Comparison of ENCODE assay signal across 8 cellular contexts in genomic region chr1:7646981-7647901, GRCh38.
DNase-seq lines count a peak whose midpoint lies in the region; ATAC-seq and TF ChIP-seq lines count a peak whose summit lies in the region.

No MANE protein-coding gene starts in this region.

- no peak overlapping the region for H2AK5ac ChIP-seq in mesendoderm (ENCODE audit: low read length)

- CTCF ChIA-PET in activated CD4-positive, alpha-beta memory T cell treated with anti-CD3 and anti-CD28 coated beads for 36 hours (lab: Charles Lee) = interaction anchor here (0.6 to 2.5 kb wide), 18 partner anchors 14 to 894 kb away, joined by 3 to 18 read pairs (median 4); no protein-coding TSS in a partner anchor

- intact Hi-C loops in activated CD4-positive, alpha-beta memory T cell treated with anti-CD3 and anti-CD28 coated beads for 36 hours (cut with micrococcal nuclease) = loop anchor here (10.0 kb wide), 1 partner anchor 922 kb away; no protein-coding TSS in a partner anchor
- intact Hi-C loops in dorsolateral prefrontal cortex (cut with DNase I) = loop anchor here (5.0 to 10.0 kb wide), 8 partner anchors 195 to 925 kb away; partner anchors contain the start of gene CAMTA1 (in 1 of the 2)

- POLR2A ChIA-PET in activated CD4-positive, alpha-beta memory T cell treated with anti-CD3 and anti-CD28 coated beads for 36 hours (lab: Charles Lee) = no interaction called here

- no peak overlapping the region for H3K18ac ChIP-seq in mesendoderm (ENCODE audit: low read length)

- peaks cover 1% of the 10 kb centered on the region for H3K27me3 Mint-ChIP-seq in activated CD4-positive, alpha-beta memory T cell treated with anti-CD3 and anti-CD28 coated beads for 36 hours

- H3K79me2 ChIP-seq in mesendoderm (ENCODE audit: control insufficient read depth, insufficient read depth, low read length) = no peaks in the 10 kb centered on the region

- DNase-seq in SHP77 (lab: John Stamatoyannopoulos, UW) (peak; percentile 48 to 52), SHP77 treated with DMSO at 0.1 percent for 48 hours (lab: John Stamatoyannopoulos, UW) (no peak), NCI-H2171 (lab: John Stamatoyannopoulos, UW) (peak; percentile 54), dorsolateral prefrontal cortex (peak; percentile 62 to 85 (median 70)), mesendoderm (peak; percentile 47)
- peak; percentile 76 for DNase-seq in activated CD4-positive, alpha-beta memory T cell treated with anti-CD3 and anti-CD28 coated beads for 36 hours
- DNase-seq in stimulated activated CD8-positive, alpha-beta memory T cell treated with anti-CD3 and anti-CD28 coated beads, Interleukin-4, amount 100 ng/mL, for 1 hour (ENCODE audit: low read depth in 2 of 2, low spot score in 1 of 2) = peak; percentile 34 to 48

- H3K9ac ChIP-seq in mesendoderm (ENCODE audit: low read length) = no peak overlapping the region

- H3K4ac ChIP-seq in mesendoderm (ENCODE audit: low read depth, low read length) = peak overlapping the region; percentile 22

- no peaks in the 10 kb centered on the region for H3K79me1 ChIP-seq in mesendoderm (ENCODE audit: low read length)

- no peaks in the 10 kb centered on the region for H3K36me3 Mint-ChIP-seq in activated CD4-positive, alpha-beta memory T cell treated with anti-CD3 and anti-CD28 coated beads for 36 hours

- no peak overlapping the region for H2BK120ac ChIP-seq in mesendoderm (ENCODE audit: low read depth, low read length)

- H3K27ac Mint-ChIP-seq in activated CD4-positive, alpha-beta memory T cell treated with anti-CD3 and anti-CD28 coated beads for 36 hours = no peak overlapping the region

- H2BK5ac ChIP-seq in mesendoderm (ENCODE audit: low read length) = no peak overlapping the region

- H3K36me3 ChIP-seq in mesendoderm (ENCODE audit: control insufficient read depth, insufficient read depth, low read length) = no peaks in the 10 kb centered on the region

- no peaks in the 10 kb centered on the region for H3K4me1 Mint-ChIP-seq in activated CD4-positive, alpha-beta memory T cell treated with anti-CD3 and anti-CD28 coated beads for 36 hours (ENCODE audit: low read depth)

- no peak overlapping the region for H3K4me2 ChIP-seq in mesendoderm (ENCODE audit: low read length)

- H4K8ac ChIP-seq in mesendoderm (ENCODE audit: low read depth, low read length) = no peak overlapping the region

- H2BK15ac ChIP-seq in mesendoderm (replicated peaks; ENCODE audit: low read depth) = no peak overlapping the region

- H3K56ac ChIP-seq in mesendoderm (ENCODE audit: low read length) = peak overlapping the region; percentile 65

- no peaks in the 10 kb centered on the region for H3K27me3 ChIP-seq in dorsolateral prefrontal cortex
- H3K27me3 ChIP-seq in mesendoderm (ENCODE audit: insufficient read depth, low read length, poor library complexity) = no peaks in the 10 kb centered on the region

- no peak for ATAC-seq in GM21825 (IDR thresholded peaks at IDR 0.05; ENCODE audit: unreplicated experiment)

- no peak overlapping the region for H3K4me3 Mint-ChIP-seq in activated CD4-positive, alpha-beta memory T cell treated with anti-CD3 and anti-CD28 coated beads for 36 hours

- no peak overlapping the region for H3K23ac ChIP-seq in mesendoderm (ENCODE audit: low read length)

- peak overlapping the region in 1 of 59 donors; percentile 27 for H3K27ac ChIP-seq in dorsolateral prefrontal cortex
- H3K27ac ChIP-seq in mesendoderm (ENCODE audit: low read depth, low read length) = no peak overlapping the region

- no peak overlapping the region for H4K5ac ChIP-seq in mesendoderm (ENCODE audit: low read length)

- WGBS in mesendoderm (ENCODE audit: extremely low coverage, insufficient coverage, low lambda C conversion rate) = no CpG with 5 or more reads among the region's 30 CpGs

- no peak overlapping the region for H3K4me3 ChIP-seq in dorsolateral prefrontal cortex
- no peak overlapping the region for H3K4me3 ChIP-seq in mesendoderm (ENCODE audit: low read length)

- H3K9me3 Mint-ChIP-seq in activated CD4-positive, alpha-beta memory T cell treated with anti-CD3 and anti-CD28 coated beads for 36 hours = no peaks in the 10 kb centered on the region

- no peaks in the 10 kb centered on the region for H3K4me1 ChIP-seq in mesendoderm (ENCODE audit: control insufficient read depth, low read depth, low read length)

- TF ChIP-seq CTCF in dorsolateral prefrontal cortex (IDR thresholded peaks at IDR 0.05 in 54 of 56, conservative IDR thresholded peaks at IDR 0.05 in 2 of 56; ENCODE audit: low read depth in 1 of 56, partially characterized antibody in 56 of 56) = peak; percentile 79 to 99 (median 96)
